In genomic region chr10:84933402-84933801, GRCh38 we compare ENCODE assay signal across 16 cellular contexts.
"Had no signal": no experiment of that assay in that cellular context is flagged by ENCODE, and none has a peak within 500 bp of the region (broad histone marks: within the 10 kb centered on the region; RNA-seq: fewer than 3 reads in every experiment).

No MANE protein-coding gene starts in this region.

- H3K9ac ChIP-seq: neural progenitor cell had no signal

- H3K4me1 ChIP-seq: esophagus muscularis mucosa, gastroesophageal sphincter, left lung, lower lobe of right lung, neural progenitor cell had no signal

- FAIRE-seq: urothelium cell line had no signal

- H3K4me3 ChIP-seq: esophagus muscularis mucosa, gastroesophageal sphincter, left lung, lower lobe of right lung, neural progenitor cell, ovary, right atrium auricular region, smooth muscle cell had no signal

- H3K27me3 ChIP-seq: esophagus muscularis mucosa, gastroesophageal sphincter, left lung, neural progenitor cell, ovary, right atrium auricular region had no signal

- H3K27ac ChIP-seq: epithelial cell of prostate, esophagus muscularis mucosa, gastroesophageal sphincter, left lung, lower lobe of right lung, neural progenitor cell, ovary, right atrium auricular region had no signal

- H3K9me3 ChIP-seq: gastroesophageal sphincter, left lung, lower lobe of right lung, ovary, right atrium auricular region had no signal

- H3K36me3 ChIP-seq: esophagus muscularis mucosa, gastroesophageal sphincter, left lung, lower lobe of right lung, neural progenitor cell, ovary, right atrium auricular region had no signal

- DNase-seq: effector memory CD4-positive, alpha-beta T cell; glutamatergic neuron; islet precursor cell; left lung; lower lobe of right lung; nucleus accumbens; ovary; stimulated activated CD4-positive, alpha-beta T cell treated with anti-CD3 and anti-CD28 coated beads, Interleukin-2, amount 100 ng/mL, for 48 hours; stimulated activated naive CD4-positive, alpha-beta T cell treated with Interleukin-2 at 50 U/mL for 16 hours had no signal
